ENCODE assay signal across 21 cellular contexts in genomic region chr10:7102557-7103349, GRCh38.
DNase-seq lines count a peak whose midpoint lies in the region; ATAC-seq lines count a peak whose summit lies in the region.
"Had no signal": no experiment of that assay in that cellular context is flagged by ENCODE, and none has a peak within 500 bp of the region (broad histone marks: within the 10 kb centered on the region; RNA-seq: fewer than 3 reads in every experiment).

No MANE protein-coding gene starts in this region.

- no peaks in the 10 kb centered on the region for H3K36me3 ChIP-seq in MG63
- H3K36me3 ChIP-seq: brain microvascular endothelial cell, esophagus squamous epithelium, left ventricle myocardium inferior, thyroid gland had no signal

- no peak overlapping the region for H3K4me3 ChIP-seq in MG63
- H3K4me3 ChIP-seq: dorsolateral prefrontal cortex, esophagus squamous epithelium, left ventricle myocardium inferior, thyroid gland had no signal

- H3K9me3 ChIP-seq in MG63, result no peaks in the 10 kb centered on the region
- H3K9me3 ChIP-seq: esophagus squamous epithelium, thyroid gland had no signal

- ATAC-seq in GM18858 (IDR thresholded peaks at IDR 0.05; ENCODE audit: unreplicated experiment), result peak; percentile 73
- peak; percentile 48 for ATAC-seq in GM21423 (IDR thresholded peaks at IDR 0.05; ENCODE audit: unreplicated experiment)
- ATAC-seq in HG03103 (IDR thresholded peaks at IDR 0.05; ENCODE audit: low read depth, unreplicated experiment), result peak; percentile 85

- no peaks in the 10 kb centered on the region; the same call in 1 of the 2 replicates for H3K27me3 ChIP-seq in MG63
- H3K27me3 ChIP-seq: brain microvascular endothelial cell, esophagus squamous epithelium had no signal

- DNase-seq in kidney glomerular epithelial cell (lab: John Stamatoyannopoulos, UW) (peak; percentile 31), NCI-H2196 treated with DMSO at 0.1 percent for 48 hours (lab: John Stamatoyannopoulos, UW; ENCODE audit: unreplicated experiment) (no peak), MG63 (no peak), mesenteric fat pad (ENCODE audit: low spot score) (no peak)
- no peak for DNase-seq in stimulated activated CD4-positive, alpha-beta T cell treated with anti-CD3 and anti-CD28 coated beads, Interleukin-12 subunit alpha, Interleukin-12 subunit beta, amount 100 ng/mL, for 4 hours
- DNase-seq: activated CD8-positive, alpha-beta memory T cell treated with anti-CD3 and anti-CD28 coated beads for 24 hours; activated naive CD4-positive, alpha-beta T cell; brain microvascular endothelial cell; C1 segment of cervical spinal cord; DMS79; dorsolateral prefrontal cortex; esophagus squamous epithelium; Karpas-422; left ventricle myocardium inferior; NCI-H146; NCI-H510A; stimulated activated CD4-positive, alpha-beta T cell treated with anti-CD3 and anti-CD28 coated beads, Interleukin-15, amount 100 ng/mL, for 24 hours; thyroid gland had no signal
